1 cellular context compared by ENCODE assay signal in genomic region chrX:9832811-9833210, GRCh38.
TF ChIP-seq lines count a peak whose summit lies in the region.

No MANE protein-coding gene starts in this region.

TF ChIP-seq in H1, 55 proteins besides CTCF, POLR2A, EP300 and RAD21 (continued from another document):
- TF ChIP-seq NRF1 (IDR thresholded peaks at IDR 0.05; ENCODE audit: low read depth, low read length) (no peak), E2F6 (IDR thresholded peaks at IDR 0.05) (no peak), CTBP2 (IDR thresholded peaks at IDR 0.05; ENCODE audit: borderline replicate concordance, insufficient read depth, insufficient read length, low read length) (no peak), KDM1A (IDR thresholded peaks at IDR 0.05; ENCODE audit: borderline replicate concordance, low read length) (no peak), TBP (IDR thresholded peaks at IDR 0.05; ENCODE audit: low read depth, low read length) (no peak)
- TF ChIP-seq, protein P1, sequence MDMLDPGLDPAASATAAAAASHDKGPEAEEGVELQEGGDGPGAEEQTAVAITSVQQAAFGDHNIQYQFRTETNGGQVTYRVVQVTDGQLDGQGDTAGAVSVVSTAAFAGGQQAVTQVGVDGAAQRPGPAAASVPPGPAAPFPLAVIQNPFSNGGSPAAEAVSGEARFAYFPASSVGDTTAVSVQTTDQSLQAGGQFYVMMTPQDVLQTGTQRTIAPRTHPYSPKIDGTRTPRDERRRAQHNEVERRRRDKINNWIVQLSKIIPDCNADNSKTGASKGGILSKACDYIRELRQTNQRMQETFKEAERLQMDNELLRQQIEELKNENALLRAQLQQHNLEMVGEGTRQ (IDR thresholded peaks at IDR 0.05; ENCODE audit: low read length), result no peak
